15 cellular contexts compared by ENCODE assay signal in the genomic region with DNA sequence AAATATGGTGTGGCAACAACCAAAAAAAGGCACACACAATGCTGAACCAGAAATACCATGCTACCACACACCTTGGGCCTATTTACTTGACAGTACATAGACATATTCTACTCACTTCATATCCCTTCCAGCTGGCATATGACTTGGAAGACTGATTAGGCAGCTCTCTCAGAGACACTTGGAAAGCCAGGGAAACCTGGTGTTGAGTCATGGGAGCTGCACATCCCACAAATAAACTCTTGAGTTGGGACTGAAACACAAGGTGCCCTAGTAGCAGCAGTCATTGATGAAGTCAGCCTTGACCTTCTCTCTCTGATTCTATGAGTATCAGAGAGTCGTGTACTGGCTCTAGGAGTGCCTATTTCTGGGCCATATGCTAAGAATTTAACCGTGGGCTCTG.
DNase-seq lines count a peak whose midpoint lies in the region; ATAC-seq and TF ChIP-seq lines count a peak whose summit lies in the region.
"Had no signal": no experiment of that assay in that cellular context is flagged by ENCODE, and none has a peak within 500 bp of the region (broad histone marks: within the 10 kb centered on the region; RNA-seq: fewer than 3 reads in every experiment).

No MANE protein-coding gene starts in this region.

- intact Hi-C loops in Right ventricle myocardium superior (cut with DNase I) (no loop called here), Right ventricle myocardium inferior (cut with DNase I) (no loop called here), testis (cut with DNase I; ENCODE audit: low total_unique reads) (no loop called here)

- H3K4me1 ChIP-seq in mesendoderm (ENCODE audit: control insufficient read depth, low read depth, low read length), result no peaks in the 10 kb centered on the region
- H3K4me1 ChIP-seq in testis, result no peaks in the 10 kb centered on the region
- H3K4me1 ChIP-seq: A549 had no signal

- no peak for TF ChIP-seq CTCF in epithelial cell of esophagus (IDR thresholded peaks at IDR 0.05; ENCODE audit: insufficient read depth, low read depth, low read length, missing control alignments)
- TF ChIP-seq CTCF in testis (IDR thresholded peaks at IDR 0.05), result no peak
- no peak for TF ChIP-seq CTCF in GM13977 (IDR thresholded peaks at IDR 0.05; ENCODE audit: extremely low read depth, insufficient read depth, missing control alignments)

- no peak overlapping the region for H3K23ac ChIP-seq in mesendoderm (ENCODE audit: low read length)

- H4K8ac ChIP-seq in mesendoderm (ENCODE audit: low read depth, low read length), result no peak overlapping the region

- H2BK15ac ChIP-seq in mesendoderm (replicated peaks; ENCODE audit: low read depth), result no peak overlapping the region

- H2BK120ac ChIP-seq in mesendoderm (ENCODE audit: low read depth, low read length), result no peak overlapping the region

- H3K4me3 ChIP-seq in epithelial cell of esophagus (ENCODE audit: low read length), result no peak overlapping the region
- no peak overlapping the region for H3K4me3 ChIP-seq in mesendoderm (ENCODE audit: low read length)
- no peak overlapping the region for H3K4me3 ChIP-seq in testis
- H3K4me3 ChIP-seq: A549, GM12878 had no signal

- DNase-seq in Right ventricle myocardium superior (no peak), Right ventricle myocardium inferior (ENCODE audit: missing footprints) (no peak), HT1080 (ENCODE audit: low read depth) (peak; percentile 53), epithelial cell of esophagus (ENCODE audit: low read depth) (peak; percentile 10), mesendoderm (no peak), testis (no peak), GM13977 (ENCODE audit: low spot score) (no peak), DMS 273 (lab: John Stamatoyannopoulos, UW; ENCODE audit: unreplicated experiment) (no peak)
- DNase-seq: CD8-positive, alpha-beta T cell; COR-L47; GOT3; H9 had no signal

- no peak overlapping the region for H2BK5ac ChIP-seq in mesendoderm (ENCODE audit: low read length)

- no peaks in the 10 kb centered on the region for H3K79me2 ChIP-seq in mesendoderm (ENCODE audit: control insufficient read depth, insufficient read depth, low read length)

- no peak for TF ChIP-seq POLR2A in testis (IDR thresholded peaks at IDR 0.05)

- no peaks in the 10 kb centered on the region for H3K9me3 ChIP-seq in testis
- H3K9me3 ChIP-seq: A549 had no signal

- H3K4ac ChIP-seq in mesendoderm (ENCODE audit: low read depth, low read length), result no peak overlapping the region

- H3K79me1 ChIP-seq in mesendoderm (ENCODE audit: low read length), result no peaks in the 10 kb centered on the region

- no peak overlapping the region for H3K18ac ChIP-seq in mesendoderm (ENCODE audit: low read length)

- H3K27ac ChIP-seq in mesendoderm (ENCODE audit: low read depth, low read length), result peak overlapping the region; percentile 36
- H3K27ac ChIP-seq in testis, result no peak overlapping the region
- H3K27ac ChIP-seq: A549 had no signal

- H3K56ac ChIP-seq in mesendoderm (ENCODE audit: low read length), result no peak overlapping the region

- H3K27me3 ChIP-seq in mesendoderm (ENCODE audit: insufficient read depth, low read length, poor library complexity), result no peaks in the 10 kb centered on the region
- no peaks in the 10 kb centered on the region for H3K27me3 ChIP-seq in testis

- no peak overlapping the region for H2AK5ac ChIP-seq in mesendoderm (ENCODE audit: low read length)

- ATAC-seq in Right ventricle myocardium superior (ENCODE audit: poor library complexity) (peak; percentile 63), Right ventricle myocardium inferior (no peak)
- ATAC-seq: A549; CD8-positive, alpha-beta T cell; GM12878; HepG2 had no signal

- no peak overlapping the region for H3K4me2 ChIP-seq in mesendoderm (ENCODE audit: low read length)
- H3K4me2 ChIP-seq: A549 had no signal

- H3K36me3 ChIP-seq in mesendoderm (ENCODE audit: control insufficient read depth, insufficient read depth, low read length) (no peaks in the 10 kb centered on the region), testis (ENCODE audit: low read depth, missing control alignments) (no peaks in the 10 kb centered on the region)

- WGBS in mesendoderm (ENCODE audit: extremely low coverage, insufficient coverage, low lambda C conversion rate), result no CpG with 5 or more reads among the region's 2 CpGs
- WGBS in testis, 2 donors, result 49 to 55% methylated on average over 2 of the region's 2 CpGs

- in situ Hi-C loops in GM13977 (cut with MboI; ENCODE audit: low pct_unique_long_range_greater_than_20kb, low sequenced_read_pairs, unreplicated experiment), result no loop called here

- no peak overlapping the region for H3K9ac ChIP-seq in mesendoderm (ENCODE audit: low read length)

- no peak overlapping the region for H4K5ac ChIP-seq in mesendoderm (ENCODE audit: low read length)

Comparison
In these comparisons a context has a peak if more than half of its experiments do, and no peak if none do; other contexts are left out.
1. DNase-seq: peak in HT1080 (single experiment) and epithelial cell of esophagus (single experiment); none in Right ventricle myocardium superior (single experiment), Right ventricle myocardium inferior (single experiment), mesendoderm (single experiment), testis (single experiment), GM13977 (single experiment) and DMS 273 (single experiment).